8 cellular contexts compared by ENCODE assay signal in genomic region chr12:93466625-93467350, GRCh38. TPM values are rescaled to one million over a fixed set of nuclear protein-coding genes. Genes with fewer than 3 reads are reported as not detected.
DNase-seq lines count a peak whose midpoint lies in the region; ATAC-seq and TF ChIP-seq lines count a peak whose summit lies in the region.

No MANE protein-coding gene starts in this region.

- H3K9ac ChIP-seq in DND-41 (ENCODE audit: low read depth, low read length) (peak overlapping the region; percentile 75), neural progenitor cell (no peak overlapping the region)

- H3K27me3 ChIP-seq in DND-41 (ENCODE audit: insufficient read depth, low read length, poor library complexity): no peaks in the 10 kb centered on the region
- no peaks in the 10 kb centered on the region for H3K27me3 ChIP-seq in dorsolateral prefrontal cortex
- no peaks in the 10 kb centered on the region for H3K27me3 ChIP-seq in neural progenitor cell

- peak overlapping the region in 1 of 2 experiments; percentile 63; a peak in 3 of 4 replicates for H3K4me3 ChIP-seq in DND-41 (ENCODE audit: low read depth in 1 of 2, low read length in 2 of 2)
- H3K4me3 ChIP-seq in Jurkat, Clone E6-1 (ENCODE audit: low read length): peak overlapping the region; percentile 94
- H3K4me3 ChIP-seq in dorsolateral prefrontal cortex: peak overlapping the region in 58 of 59 donors; percentile 65 to 96 (median 87)
- peak overlapping the region; percentile 92 for H3K4me3 ChIP-seq in neural progenitor cell

- DNase-seq in DND-41 (no peak), dorsolateral prefrontal cortex (peak in 1 of 10 donors; percentile 27), neural progenitor cell (ENCODE audit: low spot score) (no peak), superior temporal gyrus (ENCODE audit: extremely low spot score) (no peak), T-helper 9 cell (no peak), middle frontal gyrus (ENCODE audit: extremely low spot score, low spot score) (no peak), kidney glomerular epithelial cell (lab: John Stamatoyannopoulos, UW) (no peak)
- DNase-seq in Jurkat, Clone E6-1 (ENCODE audit: low read depth, low spot score): no peak

- intact Hi-C loops in dorsolateral prefrontal cortex (cut with DNase I): loop anchor here (1.0 to 10.0 kb wide), 3 partner anchors 24 to 1322 kb away; partner anchors contain the start of genes BTG1 (in 1 of the 2) and CRADD (in 1 of the 2)

- no peaks in the 10 kb centered on the region for H3K9me3 Mint-ChIP-seq in neural progenitor cell

- H3K27ac ChIP-seq in DND-41 (ENCODE audit: low read length): peak overlapping the region; percentile 87
- H3K27ac ChIP-seq in dorsolateral prefrontal cortex: peak overlapping the region in 42 of 59 donors; percentile 50 to 96 (median 88)
- H3K27ac ChIP-seq in neural progenitor cell: no peak overlapping the region

- peaks cover 22% of the 10 kb centered on the region for H3K4me1 ChIP-seq in DND-41 (ENCODE audit: insufficient read depth, low read length)
- peaks cover 19% of the 10 kb centered on the region for H3K4me1 ChIP-seq in neural progenitor cell

- H2AFZ ChIP-seq in DND-41 (ENCODE audit: low read depth, low read length): peak overlapping the region; percentile 92
- peak overlapping the region; percentile 99 for H2AFZ ChIP-seq in neural progenitor cell (replicated peaks)

- no peaks in the 10 kb centered on the region for H4K20me1 ChIP-seq in DND-41 (ENCODE audit: insufficient read depth, low read length)
- peaks cover 36% of the 10 kb centered on the region for H4K20me1 ChIP-seq in neural progenitor cell (ENCODE audit: low read depth)

- H3K4me3 Mint-ChIP-seq in neural progenitor cell: peak overlapping the region; percentile 99

- H3K9me3 ChIP-seq in DND-41 (ENCODE audit: insufficient read depth, low read length, severe bottlenecking) (no peaks in the 10 kb centered on the region), neural progenitor cell (ENCODE audit: low read depth) (no peaks in the 10 kb centered on the region)

- H3K27me3 Mint-ChIP-seq in neural progenitor cell (ENCODE audit: insufficient read depth, low read depth): peaks cover 11% of the 10 kb centered on the region

- peaks cover 25% of the 10 kb centered on the region for H3K36me3 ChIP-seq in DND-41 (ENCODE audit: insufficient read depth, low read length)
- H3K36me3 ChIP-seq in neural progenitor cell: peaks cover 13% of the 10 kb centered on the region

- H3K36me3 Mint-ChIP-seq in neural progenitor cell: peaks cover 9% of the 10 kb centered on the region

- peak; percentile 27; the same call in 1 of the 3 replicates for ATAC-seq in DND-41 (ENCODE audit: insufficient read depth, low read depth)

- no peak for TF ChIP-seq CTCF in DND-41 (IDR thresholded peaks at IDR 0.05; ENCODE audit: borderline replicate concordance, extremely low read depth, low read length, poor library complexity, severe bottlenecking)
- no peak for TF ChIP-seq CTCF in dorsolateral prefrontal cortex (IDR thresholded peaks at IDR 0.05 in 54 of 56, conservative IDR thresholded peaks at IDR 0.05 in 2 of 56; ENCODE audit: low read depth in 1 of 56, partially characterized antibody in 56 of 56)
- no peak for TF ChIP-seq CTCF in neural progenitor cell (IDR thresholded peaks at IDR 0.05)

- H3F3A ChIP-seq in neural progenitor cell (ENCODE audit: low read depth): peaks cover 7% of the 10 kb centered on the region

- peak overlapping the region; percentile 81 for H3K4me2 ChIP-seq in DND-41 (ENCODE audit: insufficient read depth, low read length)
- peak overlapping the region; percentile 95 for H3K4me2 ChIP-seq in neural progenitor cell

- H3K4me1 Mint-ChIP-seq in neural progenitor cell: peaks cover 20% of the 10 kb centered on the region

- H3K27ac Mint-ChIP-seq in neural progenitor cell: peak overlapping the region; percentile 100

- H3K79me2 ChIP-seq in DND-41 (ENCODE audit: insufficient read depth, low read length) (peaks cover 45% of the 10 kb centered on the region), neural progenitor cell (ENCODE audit: low read depth) (peaks cover 45% of the 10 kb centered on the region)

RNA-seq across cellular contexts. Expression of gene MRPL42, which starts 0.5 kb away (rescaled TPM):
- polyA plus RNA-seq in Jurkat, Clone E6-1 (2012; ENCODE audit: insufficient read depth, insufficient read length): 140 TPM
- total RNA-seq in dorsolateral prefrontal cortex (10 to 100 TPM; 26.4 to 78.8 (median 56.2) TPM), neural progenitor cell (ENCODE audit: low replicate concordance) (157 and 287 TPM in 2 replicates)

RNA-seq across cellular contexts. Expression of gene UBE2N, which starts 25.0 kb away (rescaled TPM):
- polyA plus RNA-seq in Jurkat, Clone E6-1 (2012; ENCODE audit: insufficient read depth, insufficient read length): 167 TPM
- total RNA-seq in dorsolateral prefrontal cortex: 100 to 1,000 TPM in 106 of 120 experiments, 10 to 100 TPM in 14; 71.0 to 192 (median 134) TPM
- total RNA-seq in neural progenitor cell (ENCODE audit: low replicate concordance): 82.6 and 116 TPM in 2 replicates
